1 cellular context compared by ENCODE assay signal in the genomic region with DNA sequence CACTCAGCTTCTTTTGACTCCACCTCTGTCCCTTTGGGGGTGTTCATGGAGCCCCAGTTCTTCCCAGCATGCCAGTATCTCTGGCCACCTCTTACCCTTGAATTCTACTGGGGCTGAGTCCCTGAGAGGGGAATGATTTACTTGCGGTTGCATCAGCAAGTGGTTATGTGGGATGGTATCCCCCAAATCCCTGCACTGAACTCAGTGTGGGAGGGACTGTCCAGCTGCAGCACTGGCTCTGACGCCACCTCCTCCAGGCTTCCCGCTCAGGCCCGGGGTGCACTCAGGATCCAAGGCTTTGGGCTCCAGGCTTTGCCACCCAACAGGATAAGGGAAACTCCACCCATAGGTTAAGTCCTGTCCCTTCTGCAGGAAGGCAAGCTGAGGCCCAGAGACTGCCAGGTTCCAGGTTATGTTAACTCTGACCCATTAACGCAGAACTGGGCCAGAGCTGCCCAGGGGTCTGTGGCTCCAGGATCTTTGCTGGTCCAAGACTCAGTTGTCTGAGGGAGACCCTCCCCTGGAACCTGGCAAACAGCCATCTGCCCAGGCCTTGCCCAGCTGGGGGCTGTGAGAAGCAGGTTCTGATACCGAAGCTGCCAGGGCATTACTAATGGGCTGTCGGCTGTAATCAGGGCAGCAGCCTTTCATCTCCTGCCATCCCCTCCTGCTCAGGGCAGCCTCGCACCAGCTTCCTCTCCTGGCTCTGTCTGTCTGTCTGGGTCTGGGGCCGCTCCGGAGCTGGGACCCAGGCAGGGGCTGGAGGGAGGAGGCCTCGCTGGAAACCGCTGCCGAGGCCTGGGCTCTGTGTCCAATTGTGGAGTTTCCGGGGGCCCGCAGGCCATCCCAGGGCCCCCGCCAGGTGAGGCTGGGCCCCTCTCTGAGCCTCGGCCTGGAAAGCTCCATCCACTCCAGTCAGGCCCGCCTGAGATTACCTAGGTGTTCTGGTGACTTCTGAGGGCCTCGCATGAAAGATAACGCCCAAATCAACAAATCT.
TF ChIP-seq lines count a peak whose summit lies in the region.

No MANE protein-coding gene starts in this region.

TF ChIP-seq in GM23338, 12 proteins besides CTCF, POLR2A, EP300 and RAD21 (continued from another document):
- TF ChIP-seq, protein P1, sequence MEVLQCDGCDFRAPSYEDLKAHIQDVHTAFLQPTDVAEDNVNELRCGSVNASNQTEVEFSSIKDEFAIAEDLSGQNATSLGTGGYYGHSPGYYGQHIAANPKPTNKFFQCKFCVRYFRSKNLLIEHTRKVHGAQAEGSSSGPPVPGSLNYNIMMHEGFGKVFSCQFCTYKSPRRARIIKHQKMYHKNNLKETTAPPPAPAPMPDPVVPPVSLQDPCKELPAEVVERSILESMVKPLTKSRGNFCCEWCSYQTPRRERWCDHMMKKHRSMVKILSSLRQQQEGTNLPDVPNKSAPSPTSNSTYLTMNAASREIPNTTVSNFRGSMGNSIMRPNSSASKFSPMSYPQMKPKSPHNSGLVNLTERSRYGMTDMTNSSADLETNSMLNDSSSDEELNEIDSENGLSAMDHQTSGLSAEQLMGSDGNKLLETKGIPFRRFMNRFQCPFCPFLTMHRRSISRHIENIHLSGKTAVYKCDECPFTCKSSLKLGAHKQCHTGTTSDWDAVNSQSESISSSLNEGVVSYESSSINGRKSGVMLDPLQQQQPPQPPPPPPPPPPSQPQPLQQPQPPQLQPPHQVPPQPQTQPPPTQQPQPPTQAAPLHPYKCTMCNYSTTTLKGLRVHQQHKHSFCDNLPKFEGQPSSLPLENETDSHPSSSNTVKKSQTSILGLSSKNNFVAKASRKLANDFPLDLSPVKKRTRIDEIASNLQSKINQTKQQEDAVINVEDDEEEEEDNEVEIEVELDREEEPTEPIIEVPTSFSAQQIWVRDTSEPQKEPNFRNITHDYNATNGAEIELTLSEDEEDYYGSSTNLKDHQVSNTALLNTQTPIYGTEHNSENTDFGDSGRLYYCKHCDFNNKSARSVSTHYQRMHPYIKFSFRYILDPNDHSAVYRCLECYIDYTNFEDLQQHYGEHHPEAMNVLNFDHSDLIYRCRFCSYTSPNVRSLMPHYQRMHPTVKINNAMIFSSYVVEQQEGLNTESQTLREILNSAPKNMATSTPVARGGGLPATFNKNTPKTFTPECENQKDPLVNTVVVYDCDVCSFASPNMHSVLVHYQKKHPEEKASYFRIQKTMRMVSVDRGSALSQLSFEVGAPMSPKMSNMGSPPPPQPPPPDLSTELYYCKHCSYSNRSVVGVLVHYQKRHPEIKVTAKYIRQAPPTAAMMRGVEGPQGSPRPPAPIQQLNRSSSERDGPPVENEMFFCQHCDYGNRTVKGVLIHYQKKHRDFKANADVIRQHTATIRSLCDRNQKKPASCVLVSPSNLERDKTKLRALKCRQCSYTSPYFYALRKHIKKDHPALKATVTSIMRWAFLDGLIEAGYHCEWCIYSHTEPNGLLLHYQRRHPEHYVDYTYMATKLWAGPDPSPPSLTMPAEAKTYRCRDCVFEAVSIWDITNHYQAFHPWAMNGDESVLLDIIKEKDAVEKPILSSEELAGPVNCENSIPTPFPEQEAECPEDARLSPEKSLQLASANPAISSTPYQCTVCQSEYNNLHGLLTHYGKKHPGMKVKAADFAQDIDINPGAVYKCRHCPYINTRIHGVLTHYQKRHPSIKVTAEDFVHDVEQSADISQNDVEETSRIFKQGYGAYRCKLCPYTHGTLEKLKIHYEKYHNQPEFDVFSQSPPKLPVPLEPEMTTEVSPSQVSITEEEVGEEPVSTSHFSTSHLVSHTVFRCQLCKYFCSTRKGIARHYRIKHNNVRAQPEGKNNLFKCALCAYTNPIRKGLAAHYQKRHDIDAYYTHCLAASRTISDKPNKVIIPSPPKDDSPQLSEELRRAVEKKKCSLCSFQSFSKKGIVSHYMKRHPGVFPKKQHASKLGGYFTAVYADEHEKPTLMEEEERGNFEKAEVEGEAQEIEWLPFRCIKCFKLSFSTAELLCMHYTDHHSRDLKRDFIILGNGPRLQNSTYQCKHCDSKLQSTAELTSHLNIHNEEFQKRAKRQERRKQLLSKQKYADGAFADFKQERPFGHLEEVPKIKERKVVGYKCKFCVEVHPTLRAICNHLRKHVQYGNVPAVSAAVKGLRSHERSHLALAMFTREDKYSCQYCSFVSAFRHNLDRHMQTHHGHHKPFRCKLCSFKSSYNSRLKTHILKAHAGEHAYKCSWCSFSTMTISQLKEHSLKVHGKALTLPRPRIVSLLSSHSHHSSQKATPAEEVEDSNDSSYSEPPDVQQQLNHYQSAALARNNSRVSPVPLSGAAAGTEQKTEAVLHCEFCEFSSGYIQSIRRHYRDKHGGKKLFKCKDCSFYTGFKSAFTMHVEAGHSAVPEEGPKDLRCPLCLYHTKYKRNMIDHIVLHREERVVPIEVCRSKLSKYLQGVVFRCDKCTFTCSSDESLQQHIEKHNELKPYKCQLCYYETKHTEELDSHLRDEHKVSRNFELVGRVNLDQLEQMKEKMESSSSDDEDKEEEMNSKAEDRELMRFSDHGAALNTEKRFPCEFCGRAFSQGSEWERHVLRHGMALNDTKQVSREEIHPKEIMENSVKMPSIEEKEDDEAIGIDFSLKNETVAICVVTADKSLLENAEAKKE (CRISPR knock-in tag; IDR thresholded peaks at IDR 0.05) = no peak
- no peak for TF ChIP-seq STAT1 (IDR thresholded peaks at IDR 0.05; ENCODE audit: unreplicated experiment)
